ENCODE assay signal across 34 cellular contexts in genomic region chr7:117448655-117449054, GRCh38. TPM values are rescaled to one million over a fixed set of nuclear protein-coding genes. Genes with fewer than 3 reads are reported as not detected.
"Had no signal": no experiment of that assay in that cellular context is flagged by ENCODE, and none has a peak within 500 bp of the region (broad histone marks: within the 10 kb centered on the region; RNA-seq: fewer than 3 reads in every experiment).

No MANE protein-coding gene starts in this region.

- H3K27ac Mint-ChIP-seq: activated CD4-positive, alpha-beta T cell treated with anti-CD3 and anti-CD28 coated beads for 36 hours; activated CD4-positive, alpha-beta T cell treated with anti-CD3 and anti-CD28 coated beads, Interleukin-2, amount 10 ng/mL, durations not matched to agents 7 days and 5 days; activated CD8-positive, alpha-beta T cell treated with anti-CD3 and anti-CD28 coated beads, Interleukin-2, amount 10 ng/mL, durations not matched to agents 7 days and 5 days; activated naive CD4-positive, alpha-beta T cell treated with anti-CD3 and anti-CD28 coated beads, Interleukin-2, amount 50 U/mL, for 24 hours; activated naive CD8-positive, alpha-beta T cell treated with anti-CD3 and anti-CD28 coated beads, Interleukin-2, amount 10 ng/mL, durations not matched to agents 7 days and 5 days; activated T-cell treated with anti-CD3 and anti-CD28 coated beads, Interleukin-2, amount 50 U/mL, for 24 hours; activated T-helper 2 cell treated with anti-CD3 and anti-CD28 coated beads, Interferon-gamma antibody, Interleukin-2, Interleukin-4, amounts not matched to agents 10 μg/mL and 5 μg/mL and 100 μg/mL, durations not matched to agents 14 hours and 24 hours and 36 hours; brain; T-helper 2 cell treated with Interferon-gamma antibody and Interleukin-4, amounts not matched to agents 5 μg/mL and 100 μg/mL, for 36 hours; WTC11 had no signal

- H3K36me3 ChIP-seq: SJCRH30 had no signal

- DNase-seq: activated CD4-positive, alpha-beta T cell treated with anti-CD3 and anti-CD28 coated beads for 36 hours; activated CD4-positive, alpha-beta T cell treated with anti-CD3 and anti-CD28 coated beads, Interleukin-2, amount 10 ng/mL, durations not matched to agents 7 days and 5 days; activated CD4-positive, alpha-beta T cell treated with anti-CD3 and anti-CD28 coated beads, Interleukin-2, amount 50 U/mL, for 48 hours; activated CD8-positive, alpha-beta T cell treated with anti-CD3 and anti-CD28 coated beads, Interleukin-2, amount 10 ng/mL, durations not matched to agents 7 days and 5 days; activated gamma-delta T cell; activated naive CD4-positive, alpha-beta T cell treated with Interleukin-2 at 50 U/mL for 16 hours; activated naive CD8-positive, alpha-beta T cell treated with anti-CD3 and anti-CD28 coated beads, Interleukin-2, amount 10 ng/mL, durations not matched to agents 7 days and 5 days; activated T-cell treated with anti-CD3 and anti-CD28 coated beads, Interleukin-2, amount 50 U/mL, for 24 hours; central memory CD4-positive, alpha-beta T cell; NCI-H1048; NCI-H1105 treated with DMSO at 0.1 percent for 48 hours; NCI-H1436; NCI-H1694; NCI-H1930; NCI-H2081 treated with DMSO at 0.1 percent for 48 hours; NCI-H345; NCI-H524 treated with DMSO at 0.1 percent for 48 hours; SHP77; SJCRH30 had no signal

- FAIRE-seq: astrocyte, TTC549 had no signal

- ATAC-seq: activated CD4-positive, alpha-beta T cell treated with anti-CD3 and anti-CD28 coated beads for 36 hours; activated CD4-positive, CD25-positive, alpha-beta regulatory T cell treated with anti-CD3 and anti-CD28 coated beads, Interleukin-2, amount 50 U/mL, for 24 hours; activated CD8-positive, alpha-beta T cell treated with anti-CD3 and anti-CD28 coated beads, Interleukin-2, amount 10 ng/mL, durations not matched to agents 7 days and 5 days; Panc1; WTC11 had no signal

- H3K27me3 Mint-ChIP-seq: activated CD4-positive, alpha-beta T cell treated with anti-CD3 and anti-CD28 coated beads for 36 hours; activated CD4-positive, alpha-beta T cell treated with anti-CD3 and anti-CD28 coated beads, Interleukin-2, amount 10 ng/mL, durations not matched to agents 7 days and 5 days; activated naive CD8-positive, alpha-beta T cell treated with anti-CD3 and anti-CD28 coated beads, Interleukin-2, amount 10 ng/mL, durations not matched to agents 7 days and 5 days had no signal

- H3K4me3 ChIP-seq: SJCRH30, SK-N-MC had no signal

- H3K36me3 Mint-ChIP-seq: activated naive CD4-positive, alpha-beta T cell treated with anti-CD3 and anti-CD28 coated beads, Interleukin-2, amount 50 U/mL, for 24 hours; activated naive CD8-positive, alpha-beta T cell treated with anti-CD3 and anti-CD28 coated beads, Interleukin-2, amount 10 ng/mL, durations not matched to agents 7 days and 5 days; brain; WTC11 had no signal

- H3K4me3 Mint-ChIP-seq: activated CD4-positive, alpha-beta T cell treated with anti-CD3 and anti-CD28 coated beads for 36 hours; activated CD4-positive, alpha-beta T cell treated with anti-CD3 and anti-CD28 coated beads, Interleukin-2, amount 10 ng/mL, durations not matched to agents 7 days and 5 days; activated CD8-positive, alpha-beta T cell treated with anti-CD3 and anti-CD28 coated beads, Interleukin-2, amount 10 ng/mL, durations not matched to agents 7 days and 5 days; activated naive CD4-positive, alpha-beta T cell treated with anti-CD3 and anti-CD28 coated beads, Interleukin-2, amount 50 U/mL, for 24 hours; activated naive CD8-positive, alpha-beta T cell treated with anti-CD3 and anti-CD28 coated beads, Interleukin-2, amount 10 ng/mL, durations not matched to agents 7 days and 5 days; activated T-cell treated with anti-CD3 and anti-CD28 coated beads, Interleukin-2, amount 50 U/mL, for 24 hours; brain; T-helper 2 cell treated with Interferon-gamma antibody and Interleukin-4, amounts not matched to agents 5 μg/mL and 100 μg/mL, for 36 hours; WTC11 had no signal

- H3K4me1 Mint-ChIP-seq: activated CD4-positive, alpha-beta T cell treated with anti-CD3 and anti-CD28 coated beads for 36 hours; activated CD4-positive, alpha-beta T cell treated with anti-CD3 and anti-CD28 coated beads, Interleukin-2, amount 10 ng/mL, durations not matched to agents 7 days and 5 days; activated naive CD4-positive, alpha-beta T cell treated with anti-CD3 and anti-CD28 coated beads, Interleukin-2, amount 50 U/mL, for 24 hours; activated naive CD8-positive, alpha-beta T cell treated with anti-CD3 and anti-CD28 coated beads, Interleukin-2, amount 10 ng/mL, durations not matched to agents 7 days and 5 days; brain; WTC11 had no signal

RNA-seq across cellular contexts. Expression of gene ASZ1, which starts 21.4 kb away (rescaled TPM):
- total RNA-seq: activated CD4-positive, alpha-beta T cell treated with anti-CD3 and anti-CD28 coated beads for 36 hours; activated CD4-positive, alpha-beta T cell treated with anti-CD3 and anti-CD28 coated beads, Interleukin-2, amount 10 ng/mL, durations not matched to agents 7 days and 5 days; activated CD8-positive, alpha-beta T cell treated with anti-CD3 and anti-CD28 coated beads, Interleukin-2, amount 10 ng/mL, durations not matched to agents 7 days and 5 days; activated naive CD8-positive, alpha-beta T cell treated with anti-CD3 and anti-CD28 coated beads, Interleukin-2, amount 10 ng/mL, durations not matched to agents 7 days and 5 days; activated T-helper 2 cell treated with anti-CD3 and anti-CD28 coated beads, Interferon-gamma antibody, Interleukin-2, Interleukin-4, amounts not matched to agents 10 μg/mL and 5 μg/mL and 100 μg/mL, durations not matched to agents 14 hours and 24 hours and 36 hours; astrocyte; cerebellum; M059J; NCI-H460; RPMI7951; SJCRH30; T-helper 1 cell treated with Interleukin-12 subunit alpha and Interleukin-12 subunit beta and Interleukin-4 antibody, amounts not matched to agents 30 ng/mL and 1 ng/mL, for 36 hours; WTC11 had no signal

RNA-seq across cellular contexts. Expression of gene CFTR, which starts 31.2 kb away (rescaled TPM):
- total RNA-seq: activated CD4-positive, alpha-beta T cell treated with anti-CD3 and anti-CD28 coated beads for 36 hours; activated CD4-positive, alpha-beta T cell treated with anti-CD3 and anti-CD28 coated beads, Interleukin-2, amount 10 ng/mL, durations not matched to agents 7 days and 5 days; activated CD8-positive, alpha-beta T cell treated with anti-CD3 and anti-CD28 coated beads, Interleukin-2, amount 10 ng/mL, durations not matched to agents 7 days and 5 days; activated naive CD8-positive, alpha-beta T cell treated with anti-CD3 and anti-CD28 coated beads, Interleukin-2, amount 10 ng/mL, durations not matched to agents 7 days and 5 days; activated T-helper 2 cell treated with anti-CD3 and anti-CD28 coated beads, Interferon-gamma antibody, Interleukin-2, Interleukin-4, amounts not matched to agents 10 μg/mL and 5 μg/mL and 100 μg/mL, durations not matched to agents 14 hours and 24 hours and 36 hours; NCI-H460; RPMI7951; SJCRH30; T-helper 1 cell treated with Interleukin-12 subunit alpha and Interleukin-12 subunit beta and Interleukin-4 antibody, amounts not matched to agents 30 ng/mL and 1 ng/mL, for 36 hours had no signal
